Comparison of ENCODE assay signal across 9 cellular contexts in genomic region chr7:101717986-101718746, GRCh38.
DNase-seq lines count a peak whose midpoint lies in the region; ATAC-seq, FAIRE-seq and TF ChIP-seq lines count a peak whose summit lies in the region.
"Had no signal": no experiment of that assay in that cellular context is flagged by ENCODE, and none has a peak within 500 bp of the region (broad histone marks: within the 10 kb centered on the region; RNA-seq: fewer than 3 reads in every experiment).

No MANE protein-coding gene starts in this region.

- no peaks in the 10 kb centered on the region for H3K9me3 ChIP-seq in heart right ventricle

- no peak for FAIRE-seq in HTR-8/SVneo (lab: Jason Lieb, UNC)
- FAIRE-seq in GM12892 (lab: Jason Lieb, UNC): no peak

- TF ChIP-seq POLR2A in GM12892 (IDR thresholded peaks at IDR 0.05; ENCODE audit: low read depth, low read length): no peak

- 57 to 59% methylated on average over 26 of the region's 26 CpGs for WGBS in heart right ventricle, 2 donors

- no peaks in the 10 kb centered on the region for H3K36me3 ChIP-seq in heart right ventricle

- peaks cover 0 to 18% (median 0%) of the 10 kb centered on the region in 9 donors for H3K4me1 ChIP-seq in heart right ventricle

- H3K4me3 ChIP-seq in heart right ventricle: no peak overlapping the region

- H3K27me3 ChIP-seq in heart right ventricle: peaks cover 0 to 16% (median 7%) of the 10 kb centered on the region in 7 donors

- TF ChIP-seq CTCF in heart right ventricle (IDR thresholded peaks at IDR 0.05): no peak

- peak overlapping the region in 1 of 10 donors; percentile 80 for H3K27ac ChIP-seq in heart right ventricle

- peak; percentile 34 for DNase-seq in HTR-8/SVneo (ENCODE audit: insufficient read length, low spot score)
- peak; percentile 84 for DNase-seq in SKM-1 treated with dmso at 0.1 percent for 144 hours (lab: John Stamatoyannopoulos, UW; ENCODE audit: unreplicated experiment)
- peak; percentile 8 to 25 for DNase-seq in heart right ventricle
- peak; percentile 70 for DNase-seq in stromal cell of bone marrow (ENCODE audit: low read depth)
- no peak for DNase-seq in GM12892 (ENCODE audit: insufficient read length)
- DNase-seq in posterior vena cava (ENCODE audit: low spot score): no peak
- DNase-seq in T-helper 2 cell: no peak
- DNase-seq: NCI-H446 had no signal

- ATAC-seq in heart right ventricle (peak in 5 of 8 donors; percentile 44 to 70 (median 61)), HG02970 (IDR thresholded peaks at IDR 0.05; ENCODE audit: low FRiP score, unreplicated experiment) (no peak)

- intact Hi-C loops in heart right ventricle (cut with DNase I) (no loop called here), posterior vena cava (cut with DNase I) (no loop called here)

Comparison
In these comparisons a context has a peak if more than half of its experiments do, and no peak if none do; other contexts are left out.
1. DNase-seq: peak in HTR-8/SVneo (single experiment), SKM-1 treated with dmso at 0.1 percent for 144 hours (single experiment), heart right ventricle (2 of 2) and stromal cell of bone marrow (single experiment); none in GM12892 (single experiment), posterior vena cava (single experiment) and T-helper 2 cell (0 of 5).